Comparison of ENCODE assay signal across 16 cellular contexts in genomic region chr20:61584851-61585250, GRCh38.
"Had no signal": no experiment of that assay in that cellular context is flagged by ENCODE, and none has a peak within 500 bp of the region (broad histone marks: within the 10 kb centered on the region; RNA-seq: fewer than 3 reads in every experiment).

No MANE protein-coding gene starts in this region.

- H3K4me1 ChIP-seq: prostate gland, spleen had no signal

- H3K4me3 ChIP-seq: dorsolateral prefrontal cortex, mucosa of descending colon, prostate gland, spleen had no signal

- ATAC-seq: esophagus mucosa; mucosa of descending colon; naive thymus-derived CD8-positive, alpha-beta T cell; sciatic nerve; stimulated activated memory B cell treated with anti-CD40 and anti-IgM and Interleukin-4, amounts not matched to agents 10 μg/mL and 1 μg/mL and 100 μg/mL, for 72 hours had no signal

- H3K27ac ChIP-seq: dorsolateral prefrontal cortex, prostate gland, spleen had no signal

- H3K9me3 Mint-ChIP-seq: activated CD4-positive, alpha-beta memory T cell treated with anti-CD3 and anti-CD28 coated beads for 36 hours; stimulated activated memory B cell treated with anti-CD40 and anti-IgM and Interleukin-4, amounts not matched to agents 10 μg/mL and 1 μg/mL and 100 μg/mL, for 72 hours; type B pancreatic cell had no signal

- H3K4me3 Mint-ChIP-seq: activated CD4-positive, alpha-beta memory T cell treated with anti-CD3 and anti-CD28 coated beads for 36 hours; activated naive CD8-positive, alpha-beta T cell; immature natural killer cell; naive thymus-derived CD8-positive, alpha-beta T cell; stimulated activated memory B cell treated with anti-CD40 and anti-IgM and Interleukin-4, amounts not matched to agents 10 μg/mL and 1 μg/mL and 100 μg/mL, for 72 hours; type B pancreatic cell had no signal

- H3K36me3 ChIP-seq: prostate gland, spleen had no signal

- H3K27ac Mint-ChIP-seq: activated CD4-positive, alpha-beta memory T cell treated with anti-CD3 and anti-CD28 coated beads for 36 hours; activated naive CD8-positive, alpha-beta T cell; immature natural killer cell; naive thymus-derived CD8-positive, alpha-beta T cell; stimulated activated memory B cell treated with anti-CD40 and anti-IgM and Interleukin-4, amounts not matched to agents 10 μg/mL and 1 μg/mL and 100 μg/mL, for 72 hours; type B pancreatic cell had no signal

- H3K4me1 Mint-ChIP-seq: immature natural killer cell; stimulated activated memory B cell treated with anti-CD40 and anti-IgM and Interleukin-4, amounts not matched to agents 10 μg/mL and 1 μg/mL and 100 μg/mL, for 72 hours had no signal

- H3K27me3 Mint-ChIP-seq: activated naive CD8-positive, alpha-beta T cell had no signal

- H3K36me3 Mint-ChIP-seq: activated CD4-positive, alpha-beta memory T cell treated with anti-CD3 and anti-CD28 coated beads for 36 hours; activated naive CD8-positive, alpha-beta T cell; immature natural killer cell; naive thymus-derived CD8-positive, alpha-beta T cell; stimulated activated memory B cell treated with anti-CD40 and anti-IgM and Interleukin-4, amounts not matched to agents 10 μg/mL and 1 μg/mL and 100 μg/mL, for 72 hours; type B pancreatic cell had no signal

- DNase-seq: activated CD4-positive, alpha-beta memory T cell treated with anti-CD3 and anti-CD28 coated beads for 36 hours; activated gamma-delta T cell; activated T-cell treated with anti-CD3 and anti-CD28 coated beads, Interleukin-2, amount 50 U/mL, for 48 hours; amygdala; dorsolateral prefrontal cortex; immature natural killer cell; naive thymus-derived CD8-positive, alpha-beta T cell; spleen; stimulated activated CD4-positive, alpha-beta T cell treated with anti-CD3 and anti-CD28 coated beads, Interleukin-1b, Interleukin-23, amount 100 ng/mL, for 48 hours had no signal

- H3K9me3 ChIP-seq: mucosa of descending colon, prostate gland had no signal
